Comparison of ENCODE assay signal across 22 cellular contexts in the genomic region with DNA sequence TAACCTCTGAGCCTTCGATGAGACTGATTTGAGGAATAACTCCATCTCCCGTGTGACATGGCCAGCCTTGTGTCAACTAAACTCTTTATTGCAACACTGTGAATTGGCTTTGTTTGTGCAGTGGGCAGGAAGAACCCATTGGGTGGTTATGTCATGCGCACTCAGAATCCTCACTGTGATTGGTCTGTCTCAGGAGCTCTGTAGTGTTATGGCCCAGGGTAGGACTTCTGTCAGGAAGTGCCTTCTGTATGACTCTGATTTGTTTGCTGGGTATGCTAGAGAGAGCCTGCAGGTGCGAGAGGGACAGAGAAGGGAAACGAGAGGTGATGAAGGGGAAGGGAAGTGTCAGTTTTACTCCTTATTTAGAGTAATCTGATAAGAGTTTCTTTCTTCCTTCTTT.
"Had no signal": no experiment of that assay in that cellular context is flagged by ENCODE, and none has a peak within 500 bp of the region (broad histone marks: within the 10 kb centered on the region; RNA-seq: fewer than 3 reads in every experiment).

No MANE protein-coding gene starts in this region.

- H3K4me1 Mint-ChIP-seq: central memory CD8-positive, alpha-beta T cell; nephron had no signal

- H3K27ac ChIP-seq: breast epithelium, esophagus muscularis mucosa, gastrocnemius medialis, pancreas, psoas muscle, right atrium auricular region, tibial nerve, WERI-Rb-1 had no signal

- H3K36me3 ChIP-seq: breast epithelium, esophagus muscularis mucosa, gastrocnemius medialis, pancreas, right atrium auricular region, tibial nerve, WERI-Rb-1 had no signal

- H3K36me3 Mint-ChIP-seq: activated naive CD8-positive, alpha-beta T cell treated with anti-CD3 and anti-CD28 coated beads, Interleukin-2, amount 10 ng/mL, durations not matched to agents 7 days and 5 days had no signal

- H3K27me3 ChIP-seq: breast epithelium, pancreas, right atrium auricular region had no signal

- H3K9me3 ChIP-seq: breast epithelium, esophagus muscularis mucosa, gastrocnemius medialis, pancreas, psoas muscle, right atrium auricular region, tibial nerve had no signal

- H3K4me1 ChIP-seq: breast epithelium, esophagus muscularis mucosa, gastrocnemius medialis, pancreas, psoas muscle, right atrium auricular region, tibial nerve had no signal

- H3K4me3 ChIP-seq: breast epithelium, esophagus muscularis mucosa, gastrocnemius medialis, pancreas, psoas muscle, right atrium auricular region, tibial nerve had no signal

- DNase-seq: activated CD4-positive, alpha-beta memory T cell treated with anti-CD3 and anti-CD28 coated beads, Interleukin-2, amount 10 ng/mL, durations not matched to agents 7 days and 5 days; activated CD4-positive, alpha-beta T cell treated with anti-CD3 and anti-CD28 coated beads for 4 hours; activated effector memory CD4-positive, alpha-beta T cell treated with Interleukin-2 at 50 U/mL for 16 hours; activated naive CD4-positive, alpha-beta T cell treated with anti-CD3 and anti-CD28 coated beads for 36 hours; activated naive CD8-positive, alpha-beta T cell treated with anti-CD3 and anti-CD28 coated beads, Interleukin-2, amount 10 ng/mL, durations not matched to agents 7 days and 5 days; activated T-cell treated with anti-CD3 and anti-CD28 coated beads, Interleukin-2, amount 50 U/mL, for 72 hours; amniotic stem cell; effector memory CD8-positive, alpha-beta T cell; gastrocnemius medialis; hippocampal formation; midbrain; pancreas; psoas muscle; stimulated activated naive CD8-positive, alpha-beta T cell treated with anti-CD3 and anti-CD28 coated beads, Interleukin-15, amount 100 ng/mL, for 72 hours; WERI-Rb-1 had no signal

- H3K9me3 Mint-ChIP-seq: activated CD4-positive, alpha-beta memory T cell treated with anti-CD3 and anti-CD28 coated beads, Interleukin-2, amount 10 ng/mL, durations not matched to agents 7 days and 5 days; activated naive CD4-positive, alpha-beta T cell treated with anti-CD3 and anti-CD28 coated beads for 36 hours; activated naive CD8-positive, alpha-beta T cell treated with anti-CD3 and anti-CD28 coated beads, Interleukin-2, amount 10 ng/mL, durations not matched to agents 7 days and 5 days; activated T-cell treated with anti-CD3 and anti-CD28 coated beads, Interleukin-2, amount 50 U/mL, for 72 hours; central memory CD8-positive, alpha-beta T cell; effector memory CD8-positive, alpha-beta T cell; nephron; stimulated activated naive CD8-positive, alpha-beta T cell treated with anti-CD3 and anti-CD28 coated beads, Interleukin-15, amount 100 ng/mL, for 72 hours; T-helper 2 cell treated with Interferon-gamma antibody and Interleukin-4, amounts not matched to agents 5 μg/mL and 100 μg/mL, for 36 hours had no signal

- H3K27ac Mint-ChIP-seq: activated CD4-positive, alpha-beta memory T cell treated with anti-CD3 and anti-CD28 coated beads, Interleukin-2, amount 10 ng/mL, durations not matched to agents 7 days and 5 days; activated naive CD4-positive, alpha-beta T cell treated with anti-CD3 and anti-CD28 coated beads for 36 hours; activated naive CD8-positive, alpha-beta T cell treated with anti-CD3 and anti-CD28 coated beads, Interleukin-2, amount 10 ng/mL, durations not matched to agents 7 days and 5 days; activated T-cell treated with anti-CD3 and anti-CD28 coated beads, Interleukin-2, amount 50 U/mL, for 72 hours; effector memory CD8-positive, alpha-beta T cell; nephron; stimulated activated naive CD8-positive, alpha-beta T cell treated with anti-CD3 and anti-CD28 coated beads, Interleukin-15, amount 100 ng/mL, for 72 hours; T-helper 2 cell treated with Interferon-gamma antibody and Interleukin-4, amounts not matched to agents 5 μg/mL and 100 μg/mL, for 36 hours had no signal

- ATAC-seq: activated T-cell treated with anti-CD3 and anti-CD28 coated beads, Interleukin-2, amount 50 U/mL, for 72 hours; effector memory CD8-positive, alpha-beta T cell; gastrocnemius medialis; pancreas; psoas muscle; stimulated activated naive CD8-positive, alpha-beta T cell treated with anti-CD3 and anti-CD28 coated beads, Interleukin-15, amount 100 ng/mL, for 72 hours had no signal

- H3K4me3 Mint-ChIP-seq: activated CD4-positive, alpha-beta memory T cell treated with anti-CD3 and anti-CD28 coated beads, Interleukin-2, amount 10 ng/mL, durations not matched to agents 7 days and 5 days; activated naive CD4-positive, alpha-beta T cell treated with anti-CD3 and anti-CD28 coated beads for 36 hours; activated naive CD8-positive, alpha-beta T cell treated with anti-CD3 and anti-CD28 coated beads, Interleukin-2, amount 10 ng/mL, durations not matched to agents 7 days and 5 days; activated T-cell treated with anti-CD3 and anti-CD28 coated beads, Interleukin-2, amount 50 U/mL, for 72 hours; central memory CD8-positive, alpha-beta T cell; nephron; stimulated activated naive CD8-positive, alpha-beta T cell treated with anti-CD3 and anti-CD28 coated beads, Interleukin-15, amount 100 ng/mL, for 72 hours; T-helper 2 cell treated with Interferon-gamma antibody and Interleukin-4, amounts not matched to agents 5 μg/mL and 100 μg/mL, for 36 hours had no signal
